In genomic region chr10:32146166-32146565, GRCh38 we compare ENCODE assay signal across 28 cellular contexts.
"Had no signal": no experiment of that assay in that cellular context is flagged by ENCODE, and none has a peak within 500 bp of the region (broad histone marks: within the 10 kb centered on the region; RNA-seq: fewer than 3 reads in every experiment).

No MANE protein-coding gene starts in this region.

- DNase-seq: stimulated activated CD4-positive, alpha-beta T cell treated with anti-CD3 and anti-CD28 coated beads, Interleukin-2, amount 100 ng/mL, for 48 hours; stimulated activated CD4-positive, alpha-beta T cell treated with anti-CD3 and anti-CD28 coated beads, Interleukin-4, amount 100 ng/mL, for 1 hour; stimulated activated CD4-positive, alpha-beta T cell treated with anti-CD3 and anti-CD28 coated beads, Interleukin-4, amount 100 ng/mL, for 24 hours; stimulated activated CD4-positive, alpha-beta T cell treated with anti-CD3 and anti-CD28 coated beads, Interleukin-4, amount 100 ng/mL, for 4 hours; stimulated activated CD8-positive, alpha-beta memory T cell treated with anti-CD3 and anti-CD28 coated beads, Interleukin-4, amount 100 ng/mL, for 48 hours; stimulated activated naive B cell treated with anti-CD40 and anti-IgM and Interleukin-4, amounts not matched to agents 10 μg/mL and 1 μg/mL and 100 μg/mL, for 72 hours; stimulated activated naive CD4-positive, alpha-beta T cell; stimulated activated naive CD4-positive, alpha-beta T cell treated with Interleukin-2 at 50 U/mL for 16 hours; stimulated activated naive CD8-positive, alpha-beta T cell treated with anti-CD3 and anti-CD28 coated beads, Interleukin-15, amount 100 ng/mL, for 72 hours; stimulated activated naive CD8-positive, alpha-beta T cell treated with anti-CD3 and anti-CD28 coated beads, Interleukin-15, Interleukin-2, amounts not matched to agents 100 U/mL and 50 U/mL, for 24 hours; stomach; substantia nigra; testis; thyroid gland; tibial artery; transverse colon; trophoblast cell; upper lobe of left lung; upper lobe of right lung; uterus had no signal

- H3K36me3 ChIP-seq: stomach, suprapubic skin, thoracic aorta, thyroid gland, tibial artery, tibial nerve, transverse colon, upper lobe of left lung, upper lobe of right lung, uterus, vagina had no signal

- H3K9me3 ChIP-seq: stomach, suprapubic skin, testis, thoracic aorta, thyroid gland, tibial artery, tibial nerve, transverse colon, upper lobe of left lung, upper lobe of right lung, uterus, vagina had no signal

- H3K9me3 Mint-ChIP-seq: stimulated activated effector memory CD8-positive, alpha-beta T cell treated with anti-CD3 and anti-CD28 coated beads, Interleukin-12 subunit alpha, Interleukin-12 subunit beta, amount 100 ng/mL, for 72 hours; stimulated activated naive CD8-positive, alpha-beta T cell treated with anti-CD3 and anti-CD28 coated beads, Interleukin-15, Interleukin-2, amounts not matched to agents 100 ng/mL and 50 ng/mL, for 24 hours; type B pancreatic cell had no signal

- H3K27me3 ChIP-seq: stomach, suprapubic skin, testis, thyroid gland, tibial artery, tibial nerve, transverse colon, upper lobe of left lung, upper lobe of right lung, uterus, vagina had no signal

- H3K27ac Mint-ChIP-seq: stimulated activated effector memory CD8-positive, alpha-beta T cell treated with anti-CD3 and anti-CD28 coated beads, Interleukin-12 subunit alpha, Interleukin-12 subunit beta, amount 100 ng/mL, for 72 hours; stimulated activated memory B cell treated with anti-CD40 and anti-IgM and Interleukin-4, amounts not matched to agents 10 μg/mL and 1 μg/mL and 100 μg/mL, for 72 hours; stimulated activated naive B cell treated with anti-CD40 and anti-IgM and Interleukin-4, amounts not matched to agents 10 μg/mL and 1 μg/mL and 100 μg/mL, for 72 hours; stimulated activated naive CD8-positive, alpha-beta T cell treated with anti-CD3 and anti-CD28 coated beads, Interleukin-15, amount 100 ng/mL, for 72 hours; stimulated activated naive CD8-positive, alpha-beta T cell treated with anti-CD3 and anti-CD28 coated beads, Interleukin-15, Interleukin-2, amounts not matched to agents 100 ng/mL and 50 ng/mL, for 24 hours; type B pancreatic cell had no signal

- H3K27ac ChIP-seq: stomach, suprapubic skin, testis, thoracic aorta, thyroid gland, tibial artery, tibial nerve, upper lobe of left lung, upper lobe of right lung, uterus, vagina had no signal

- H3K4me1 Mint-ChIP-seq: stimulated activated memory B cell treated with anti-CD40 and anti-IgM and Interleukin-4, amounts not matched to agents 10 μg/mL and 1 μg/mL and 100 μg/mL, for 72 hours; stimulated activated naive B cell treated with anti-CD40 and anti-IgM and Interleukin-4, amounts not matched to agents 10 μg/mL and 1 μg/mL and 100 μg/mL, for 72 hours had no signal

- H3K27me3 Mint-ChIP-seq: stimulated activated naive B cell treated with anti-CD40 and anti-IgM and Interleukin-4, amounts not matched to agents 10 μg/mL and 1 μg/mL and 100 μg/mL, for 72 hours; stimulated activated naive CD8-positive, alpha-beta T cell treated with anti-CD3 and anti-CD28 coated beads, Interleukin-15, amount 100 ng/mL, for 72 hours; stimulated activated naive CD8-positive, alpha-beta T cell treated with anti-CD3 and anti-CD28 coated beads, Interleukin-15, Interleukin-2, amounts not matched to agents 100 ng/mL and 50 ng/mL, for 24 hours; type B pancreatic cell had no signal

- H3K36me3 Mint-ChIP-seq: stimulated activated effector memory CD8-positive, alpha-beta T cell treated with anti-CD3 and anti-CD28 coated beads, Interleukin-12 subunit alpha, Interleukin-12 subunit beta, amount 100 ng/mL, for 72 hours; stimulated activated memory B cell treated with anti-CD40 and anti-IgM and Interleukin-4, amounts not matched to agents 10 μg/mL and 1 μg/mL and 100 μg/mL, for 72 hours; stimulated activated naive B cell treated with anti-CD40 and anti-IgM and Interleukin-4, amounts not matched to agents 10 μg/mL and 1 μg/mL and 100 μg/mL, for 72 hours; type B pancreatic cell had no signal

- H3K4me3 Mint-ChIP-seq: stimulated activated effector memory CD8-positive, alpha-beta T cell treated with anti-CD3 and anti-CD28 coated beads, Interleukin-12 subunit alpha, Interleukin-12 subunit beta, amount 100 ng/mL, for 72 hours; stimulated activated memory B cell treated with anti-CD40 and anti-IgM and Interleukin-4, amounts not matched to agents 10 μg/mL and 1 μg/mL and 100 μg/mL, for 72 hours; stimulated activated naive B cell treated with anti-CD40 and anti-IgM and Interleukin-4, amounts not matched to agents 10 μg/mL and 1 μg/mL and 100 μg/mL, for 72 hours; stimulated activated naive CD8-positive, alpha-beta T cell treated with anti-CD3 and anti-CD28 coated beads, Interleukin-15, amount 100 ng/mL, for 72 hours; stimulated activated naive CD8-positive, alpha-beta T cell treated with anti-CD3 and anti-CD28 coated beads, Interleukin-15, Interleukin-2, amounts not matched to agents 100 ng/mL and 50 ng/mL, for 24 hours; type B pancreatic cell had no signal

- ATAC-seq: stimulated activated effector memory CD8-positive, alpha-beta T cell treated with anti-CD3 and anti-CD28 coated beads, Interleukin-12 subunit alpha, Interleukin-12 subunit beta, amount 100 ng/mL, for 72 hours; stimulated activated memory B cell treated with anti-CD40 and anti-IgM and Interleukin-4, amounts not matched to agents 10 μg/mL and 1 μg/mL and 100 μg/mL, for 72 hours; stimulated activated naive B cell treated with anti-CD40 and anti-IgM and Interleukin-4, amounts not matched to agents 10 μg/mL and 1 μg/mL and 100 μg/mL, for 72 hours; stimulated activated naive CD8-positive, alpha-beta T cell treated with anti-CD3 and anti-CD28 coated beads, Interleukin-15, amount 100 ng/mL, for 72 hours; stimulated activated naive CD8-positive, alpha-beta T cell treated with anti-CD3 and anti-CD28 coated beads, Interleukin-15, Interleukin-2, amounts not matched to agents 100 U/mL and 50 U/mL, for 24 hours; upper lobe of right lung had no signal

- H3K4me1 ChIP-seq: testis, thyroid gland, upper lobe of right lung had no signal

- H3K4me3 ChIP-seq: stomach, suprapubic skin, testis, thoracic aorta, thyroid gland, tibial artery, tibial nerve, transverse colon, upper lobe of left lung, upper lobe of right lung, uterus, vagina had no signal
